18 cellular contexts compared by ENCODE assay signal in the genomic region with DNA sequence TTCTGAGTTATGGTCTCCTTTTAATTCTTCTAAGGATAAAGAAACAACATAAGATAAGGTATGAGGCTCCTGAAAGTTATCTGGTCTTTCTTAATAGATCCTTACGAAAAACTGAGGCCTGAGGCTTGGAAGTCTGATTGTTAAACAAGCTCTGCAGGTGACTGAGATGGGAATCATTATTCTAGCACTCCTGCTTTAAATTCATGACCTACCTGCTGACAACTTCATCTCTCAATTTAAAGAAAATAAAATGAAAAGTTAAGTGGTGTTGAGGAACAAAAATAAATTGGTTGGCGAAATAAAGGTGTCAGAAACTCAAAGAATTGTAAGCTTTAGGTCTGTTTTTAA.
DNase-seq lines count a peak whose midpoint lies in the region; ATAC-seq and TF ChIP-seq lines count a peak whose summit lies in the region.
"Had no signal": no experiment of that assay in that cellular context is flagged by ENCODE, and none has a peak within 500 bp of the region (broad histone marks: within the 10 kb centered on the region; RNA-seq: fewer than 3 reads in every experiment).

No MANE protein-coding gene starts in this region.

- no peaks in the 10 kb centered on the region for H3K27me3 ChIP-seq in GM23338 (ENCODE audit: insufficient read depth)
- H3K27me3 ChIP-seq in HUES6 (ENCODE audit: control insufficient read depth, insufficient read depth, low read length), result no peaks in the 10 kb centered on the region
- H3K27me3 ChIP-seq in endodermal cell (ENCODE audit: control insufficient read depth, insufficient read depth, low read length, poor library complexity, severe bottlenecking), result no peaks in the 10 kb centered on the region
- H3K27me3 ChIP-seq: BLaER1 had no signal

- no peak overlapping the region for H2AFZ ChIP-seq in GM23338

- H3K4me1 ChIP-seq in GM23338 (ENCODE audit: insufficient read depth), result peaks cover 48% of the 10 kb centered on the region
- H3K4me1 ChIP-seq in HUES6 (ENCODE audit: control insufficient read depth, insufficient read depth, low read length), result peaks cover 41% of the 10 kb centered on the region
- peaks cover 9% of the 10 kb centered on the region for H3K4me1 ChIP-seq in endodermal cell (ENCODE audit: control insufficient read depth, insufficient read depth, low read length)

- H3K27ac Mint-ChIP-seq in GM23338 (peak overlapping the region; percentile 96; the same call in 1 of the 2 replicates), endodermal cell (peak overlapping the region; percentile 77), osteocyte (ENCODE audit: unreplicated experiment) (peak overlapping the region; percentile 92)
- H3K27ac Mint-ChIP-seq: CD4-positive, alpha-beta memory T cell; HFFc6 had no signal

- DNase-seq in GM23338 (ENCODE audit: low spot score), result peak; percentile 18
- DNase-seq in endodermal cell, result no peak
- no peak for DNase-seq in osteocyte (ENCODE audit: extremely low spot score, unreplicated experiment)
- DNase-seq in stimulated activated CD4-positive, alpha-beta T cell treated with anti-CD3 and anti-CD28 coated beads, Interleukin-4, amount 100 ng/mL, for 1 hour, result no peak
- no peak for DNase-seq in DMS53 treated with DMSO at 0.1 percent for 48 hours (lab: John Stamatoyannopoulos, UW; ENCODE audit: unreplicated experiment)
- DNase-seq: 8988T; CD4-positive, alpha-beta memory T cell; DMS153; DMS79 treated with DMSO at 0.1 percent for 48 hours; GF-D8; HFFc6 had no signal

- H3K4me3 Mint-ChIP-seq in GM23338 (no peak overlapping the region), endodermal cell (no peak overlapping the region), osteocyte (ENCODE audit: unreplicated experiment) (no peak overlapping the region)
- H3K4me3 Mint-ChIP-seq: CD14-positive monocyte; CD4-positive, alpha-beta memory T cell; HFFc6 had no signal

- no peaks in the 10 kb centered on the region for H3K36me3 ChIP-seq in GM23338 (ENCODE audit: insufficient read depth)
- H3K36me3 ChIP-seq in HUES6 (ENCODE audit: control insufficient read depth, insufficient read depth, low read length), result no peaks in the 10 kb centered on the region
- H3K36me3 ChIP-seq in endodermal cell (ENCODE audit: control insufficient read depth, insufficient read depth, low read length), result no peaks in the 10 kb centered on the region

- peak overlapping the region; percentile 1 for H3K4me2 ChIP-seq in GM23338
- H3K4me2 ChIP-seq: BLaER1, KMS-11 had no signal

- H3K27me3 Mint-ChIP-seq in GM23338 (ENCODE audit: insufficient read depth, low read depth, poor library complexity), result no peaks in the 10 kb centered on the region
- no peaks in the 10 kb centered on the region for H3K27me3 Mint-ChIP-seq in endodermal cell (ENCODE audit: insufficient read depth)
- no peaks in the 10 kb centered on the region for H3K27me3 Mint-ChIP-seq in osteocyte (ENCODE audit: unreplicated experiment)
- H3K27me3 Mint-ChIP-seq: CD4-positive, alpha-beta memory T cell had no signal

- H3F3A ChIP-seq in GM23338 (replicated peaks; ENCODE audit: low read depth), result no peaks in the 10 kb centered on the region

- no peaks in the 10 kb centered on the region for H4K20me1 ChIP-seq in GM23338 (replicated peaks; ENCODE audit: insufficient read depth)
- H4K20me1 ChIP-seq: BLaER1 had no signal

- H3K27ac ChIP-seq in GM23338 (ENCODE audit: low read depth), result peak overlapping the region; percentile 94
- H3K27ac ChIP-seq in HUES6 (ENCODE audit: low read depth, low read length), result peak overlapping the region; percentile 86
- no peak overlapping the region for H3K27ac ChIP-seq in endodermal cell (ENCODE audit: low read depth, low read length)
- H3K27ac ChIP-seq: BLaER1, HL-60, KMS-11 had no signal

- no peak overlapping the region for H3K9ac ChIP-seq in HUES6 (ENCODE audit: low read length)
- H3K9ac ChIP-seq in endodermal cell (ENCODE audit: extremely low read depth, low read length, poor library complexity, severe bottlenecking), result no peak overlapping the region
- H3K9ac ChIP-seq: BLaER1, KMS-11 had no signal

- no peaks in the 10 kb centered on the region for H3K36me3 Mint-ChIP-seq in GM23338 (ENCODE audit: low read depth)
- H3K36me3 Mint-ChIP-seq in endodermal cell (ENCODE audit: low read depth), result no peaks in the 10 kb centered on the region
- H3K36me3 Mint-ChIP-seq in osteocyte (ENCODE audit: unreplicated experiment), result no peaks in the 10 kb centered on the region
- H3K36me3 Mint-ChIP-seq: CD4-positive, alpha-beta memory T cell had no signal

- H3K9me2 ChIP-seq in GM23338 (ENCODE audit: insufficient read depth), result 0 out of 2 replicates have a peak, but pooled peaks cover 6% of the 10 kb centered on the region

- H3K9me3 Mint-ChIP-seq in GM23338 (no peaks in the 10 kb centered on the region; the same call in 2 of the 3 replicates), endodermal cell (no peaks in the 10 kb centered on the region), osteocyte (ENCODE audit: unreplicated experiment) (no peaks in the 10 kb centered on the region)
- H3K9me3 Mint-ChIP-seq: CD14-positive monocyte; CD4-positive, alpha-beta memory T cell; HFFc6 had no signal

- no peaks in the 10 kb centered on the region for H3K9me3 ChIP-seq in HUES6 (ENCODE audit: control insufficient read depth, insufficient read depth, low read depth, low read length)
- H3K9me3 ChIP-seq in endodermal cell (ENCODE audit: control insufficient read depth, low read length), result peaks cover 9% of the 10 kb centered on the region
- H3K9me3 ChIP-seq: BLaER1 had no signal

- H3K4me3 ChIP-seq in GM23338, result peak overlapping the region; percentile 18; the same call in 1 of the 2 replicates
- H3K4me3 ChIP-seq in HUES6 (ENCODE audit: low read depth, low read length), result no peak overlapping the region
- no peak overlapping the region for H3K4me3 ChIP-seq in endodermal cell (ENCODE audit: low read length)
- H3K4me3 ChIP-seq: BLaER1 had no signal

- TF ChIP-seq CTCF in GM23338 (conservative IDR thresholded peaks at IDR 0.05; ENCODE audit: low read depth in 2 of 2), result no peak
- no peak for TF ChIP-seq CTCF in endodermal cell (conservative IDR thresholded peaks at IDR 0.05)
- TF ChIP-seq CTCF in osteocyte (IDR thresholded peaks at IDR 0.05), result no peak

- H3K4me1 Mint-ChIP-seq in GM23338, result peaks cover 35% of the 10 kb centered on the region
- peaks cover 41% of the 10 kb centered on the region for H3K4me1 Mint-ChIP-seq in endodermal cell
- peaks cover 47% of the 10 kb centered on the region for H3K4me1 Mint-ChIP-seq in osteocyte (ENCODE audit: unreplicated experiment)
- H3K4me1 Mint-ChIP-seq: CD4-positive, alpha-beta memory T cell had no signal

- WGBS in endodermal cell (ENCODE audit: insufficient coverage in 1 of 2, insufficient read length in 1 of 2), 2 experiments, result 69% methylated on average over 2 of the region's 2 CpGs; no CpG with 5 or more reads in 1 of the 2 experiments

- ATAC-seq in GM23338, result peak; percentile 66
- ATAC-seq in HG02970 (IDR thresholded peaks at IDR 0.05; ENCODE audit: low FRiP score, unreplicated experiment), result no peak
- ATAC-seq: HCT116 had no signal

- no peaks in the 10 kb centered on the region for H3K79me2 ChIP-seq in GM23338 (replicated peaks; ENCODE audit: insufficient read depth)

TF ChIP-seq in GM23338, 12 proteins besides CTCF, POLR2A, EP300 and RAD21 (continues in another document):
- TF ChIP-seq, protein P1, sequence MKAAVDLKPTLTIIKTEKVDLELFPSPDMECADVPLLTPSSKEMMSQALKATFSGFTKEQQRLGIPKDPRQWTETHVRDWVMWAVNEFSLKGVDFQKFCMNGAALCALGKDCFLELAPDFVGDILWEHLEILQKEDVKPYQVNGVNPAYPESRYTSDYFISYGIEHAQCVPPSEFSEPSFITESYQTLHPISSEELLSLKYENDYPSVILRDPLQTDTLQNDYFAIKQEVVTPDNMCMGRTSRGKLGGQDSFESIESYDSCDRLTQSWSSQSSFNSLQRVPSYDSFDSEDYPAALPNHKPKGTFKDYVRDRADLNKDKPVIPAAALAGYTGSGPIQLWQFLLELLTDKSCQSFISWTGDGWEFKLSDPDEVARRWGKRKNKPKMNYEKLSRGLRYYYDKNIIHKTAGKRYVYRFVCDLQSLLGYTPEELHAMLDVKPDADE (IDR thresholded peaks at IDR 0.05), result no peak
- no peak for TF ChIP-seq POLR2AphosphoS5 (IDR thresholded peaks at IDR 0.05; ENCODE audit: low read depth)
